ENCODE assay signal across 8 cellular contexts in the genomic region with DNA sequence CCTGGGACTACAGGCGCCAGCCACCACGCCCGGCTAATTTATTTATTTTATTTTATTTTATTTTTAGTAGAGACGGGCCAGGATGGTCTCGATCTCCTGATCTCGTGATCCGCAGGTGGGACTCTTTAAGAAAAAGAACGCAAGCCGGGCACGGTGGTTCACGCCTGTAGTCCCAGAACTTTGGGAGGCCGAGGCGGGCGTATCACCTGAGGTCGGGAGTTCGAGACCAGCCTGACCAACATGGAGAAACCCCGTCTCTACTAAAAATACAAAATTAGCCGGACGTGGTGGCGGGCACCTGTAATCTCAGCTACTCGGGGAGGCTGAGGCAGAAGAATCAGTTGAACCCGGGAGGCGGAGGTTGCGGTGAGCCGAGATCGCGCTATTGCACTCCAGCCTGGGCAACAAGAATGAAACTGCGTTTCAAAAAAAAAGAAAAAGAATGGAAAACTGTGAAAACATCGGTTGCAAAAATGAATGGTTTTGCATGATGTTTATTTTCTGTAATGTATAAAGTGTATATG. TPM values are rescaled to one million over a fixed set of nuclear protein-coding genes. Genes with fewer than 3 reads are reported as not detected.
DNase-seq lines count a peak whose midpoint lies in the region; ATAC-seq and TF ChIP-seq lines count a peak whose summit lies in the region.
"Not testable (repeated sequence)": the region's sequence is repeated elsewhere in the genome, so short reads cannot be mapped to it uniquely, and the experiment has no call there.

No MANE protein-coding gene starts in this region.

- peak overlapping the region in 1 of 2 donors; percentile 16 for H3K27ac Mint-ChIP-seq in T-cell
- peak overlapping the region; percentile 42 for H3K27ac Mint-ChIP-seq in activated naive CD8-positive, alpha-beta T cell treated with anti-CD3 and anti-CD28 coated beads, Interleukin-2, amount 50 U/mL, for 24 hours

- peaks cover 14 to 25% (median 18%) of the 10 kb centered on the region in 3 donors for H3K4me1 Mint-ChIP-seq in T-cell
- peaks cover 23% of the 10 kb centered on the region for H3K4me1 Mint-ChIP-seq in activated naive CD8-positive, alpha-beta T cell treated with anti-CD3 and anti-CD28 coated beads, Interleukin-2, amount 50 U/mL, for 24 hours

- H3K9ac ChIP-seq in HUES48 (ENCODE audit: low read depth, low read length) = not testable (repeated sequence)

- POLR2A ChIA-PET in BJ (lab: Charles Lee); T-cell (lab: Charles Lee): not testable (repeated sequence)

- H3K27ac ChIP-seq in HUES48 (ENCODE audit: low read depth, low read length); neutrophil: not testable (repeated sequence)
- H3K27ac ChIP-seq in epithelial cell of prostate (peak overlapping the region; percentile 60), suprapubic skin (peak overlapping the region; percentile 90)

- ATAC-seq in T-cell (replicated peaks in 1 of 4); activated naive CD8-positive, alpha-beta T cell treated with anti-CD3 and anti-CD28 coated beads, Interleukin-2, amount 50 U/mL, for 24 hours: not testable (repeated sequence)

- WGBS in suprapubic skin = 81% methylated on average over 29 of the region's 29 CpGs

- TF ChIP-seq CTCF in BJ (IDR thresholded peaks at IDR 0.05; ENCODE audit: insufficient read depth, low read depth, low read length); kidney epithelial cell (IDR thresholded peaks at IDR 0.05; ENCODE audit: insufficient read depth, low read length, poor library complexity, severe bottlenecking); neutrophil (IDR thresholded peaks at IDR 0.05); suprapubic skin (IDR thresholded peaks at IDR 0.05): not testable (repeated sequence)

- H3K4me3 ChIP-seq in BJ (ENCODE audit: low read depth, low read length) (peak overlapping the region; percentile 96), HUES48 (ENCODE audit: low read depth, low read length) (peak overlapping the region; percentile 79), kidney epithelial cell (ENCODE audit: low read depth, low read length) (peak overlapping the region; percentile 74), neutrophil (ENCODE audit: low read depth in 1 of 2, low read length in 1 of 2) (peak overlapping the region; percentile 68 to 90), suprapubic skin (peak overlapping the region; percentile 86)

- not testable (repeated sequence) for H3K36me3 Mint-ChIP-seq in T-cell
- H3K36me3 Mint-ChIP-seq in activated naive CD8-positive, alpha-beta T cell treated with anti-CD3 and anti-CD28 coated beads, Interleukin-2, amount 50 U/mL, for 24 hours (ENCODE audit: low read depth) = peaks cover 10% of the 10 kb centered on the region

- peak overlapping the region; percentile 72 to 86 (median 76) for H3K4me3 Mint-ChIP-seq in T-cell
- H3K4me3 Mint-ChIP-seq in activated naive CD8-positive, alpha-beta T cell treated with anti-CD3 and anti-CD28 coated beads, Interleukin-2, amount 50 U/mL, for 24 hours = peak overlapping the region; percentile 79

- H3K36me3 ChIP-seq in BJ (ENCODE audit: control insufficient read depth, insufficient read depth, low read length) (peaks cover 14% of the 10 kb centered on the region), HUES48 (ENCODE audit: control insufficient read depth, insufficient read depth, low read length) (peaks cover 26% of the 10 kb centered on the region), neutrophil (peaks cover 19% of the 10 kb centered on the region), suprapubic skin (peaks cover 17% of the 10 kb centered on the region)
- H3K36me3 ChIP-seq in kidney epithelial cell (ENCODE audit: control insufficient read depth, insufficient read depth, low read length) = not testable (repeated sequence)

- H3K9me3 ChIP-seq in HUES48 (ENCODE audit: control insufficient read depth, insufficient read depth, low read length) = peaks cover 17% of the 10 kb centered on the region
- H3K9me3 ChIP-seq in neutrophil, suprapubic skin: not testable (repeated sequence)

- CTCF ChIA-PET in BJ (lab: Yijun Ruan, JAX) = interaction anchor here (1.1 kb wide), 1 partner anchor 17 kb away, joined by 3 read pairs; no protein-coding TSS in a partner anchor
- CTCF ChIA-PET in T-cell (lab: Charles Lee) = not testable (repeated sequence)

- H3K27me3 ChIP-seq in BJ (ENCODE audit: control insufficient read depth, insufficient read depth, low read length); HUES48 (ENCODE audit: control insufficient read depth, insufficient read depth, low read length); kidney epithelial cell (ENCODE audit: control insufficient read depth, insufficient read depth, low read length); neutrophil; suprapubic skin: not testable (repeated sequence)

- TF ChIP-seq POLR2A in suprapubic skin (IDR thresholded peaks at IDR 0.05) = not testable (repeated sequence)

- H3K27me3 Mint-ChIP-seq in T-cell; activated naive CD8-positive, alpha-beta T cell treated with anti-CD3 and anti-CD28 coated beads, Interleukin-2, amount 50 U/mL, for 24 hours: not testable (repeated sequence)

- H3K4me1 ChIP-seq in HUES48 (ENCODE audit: control insufficient read depth, insufficient read depth, low read length) = not testable (repeated sequence)
- H3K4me1 ChIP-seq in neutrophil (ENCODE audit: control insufficient read depth in 1 of 2, insufficient read depth in 1 of 2, low read depth in 1 of 2, low read length in 1 of 2) (peaks cover 13 to 15% of the 10 kb centered on the region in 2 experiments), suprapubic skin (peaks cover 29% of the 10 kb centered on the region)

- not testable (repeated sequence) for H3K9me3 Mint-ChIP-seq in T-cell; activated naive CD8-positive, alpha-beta T cell treated with anti-CD3 and anti-CD28 coated beads, Interleukin-2, amount 50 U/mL, for 24 hours

- not testable (repeated sequence) for TF ChIP-seq EP300 in suprapubic skin (IDR thresholded peaks at IDR 0.05)

- not testable (repeated sequence) for DNase-seq in BJ (ENCODE audit: low read depth); T-cell; activated naive CD8-positive, alpha-beta T cell treated with anti-CD3 and anti-CD28 coated beads, Interleukin-2, amount 50 U/mL, for 24 hours; epithelial cell of prostate (ENCODE audit: low read depth, low spot score); kidney epithelial cell (ENCODE audit: low read depth); suprapubic skin (ENCODE audit: low spot score in 2 of 2)

RNA-seq across cellular contexts. Expression of a gene that starts 0.9 kb away (rescaled TPM):
- 513 and 672 TPM in 2 replicates for polyA plus RNA-seq in BJ (2011; rRNA removed)
- polyA minus RNA-seq in BJ (2011; rRNA and poly(A)+ RNA removed) = 89.4 and 116 TPM in 2 replicates
- total RNA-seq in T-cell (100 to 1,000 TPM; 236 to 314 (median 297) TPM), kidney epithelial cell (792 and 948 TPM in 2 replicates), suprapubic skin (100 to 1,000 TPM; 236 to 328 (median 311) TPM)

RNA-seq across cellular contexts. Expression of a gene that starts 14.8 kb away (rescaled TPM):
- 0.86 and 1.6 TPM in 2 replicates for polyA plus RNA-seq in BJ (2011; rRNA removed)
- 0.14 and 0.46 TPM in 2 replicates for polyA minus RNA-seq in BJ (2011; rRNA and poly(A)+ RNA removed)
- total RNA-seq in T-cell = 10 to 100 TPM in 1 of 5 donors, 1 to 10 TPM in 4; 3.0 to 10.7 (median 7.1) TPM
- 3.7 and 6.4 TPM in 2 replicates for total RNA-seq in kidney epithelial cell
- total RNA-seq in suprapubic skin = 1 to 10 TPM; 1.3 to 3.9 (median 1.8) TPM

RNA-seq across cellular contexts. Expression of a gene that starts 17.8 kb away (rescaled TPM):
- 116 and 233 TPM in 2 replicates for polyA plus RNA-seq in BJ (2011; rRNA removed)
- 22.3 and 29.8 TPM in 2 replicates for polyA minus RNA-seq in BJ (2011; rRNA and poly(A)+ RNA removed)
- total RNA-seq in T-cell (10 to 100 TPM; 23.3 to 56.8 (median 43.5) TPM), kidney epithelial cell (124 and 129 TPM in 2 replicates), suprapubic skin (10 to 100 TPM; 41.9 to 64.2 (median 46.6) TPM)

RNA-seq across cellular contexts. Expression of a gene that starts 19.4 kb away (rescaled TPM):
- 9.6 and 13.6 TPM in 2 replicates for polyA plus RNA-seq in BJ (2011; rRNA removed)
- polyA minus RNA-seq in BJ (2011; rRNA and poly(A)+ RNA removed) = 8.4 and 11.9 TPM in 2 replicates
- total RNA-seq in T-cell (10 to 100 TPM; 20.9 to 38.7 (median 33.7) TPM), kidney epithelial cell (17.5 and 17.7 TPM in 2 replicates), suprapubic skin (10 to 100 TPM in 2 of 4 donors, 1 to 10 TPM in 2; 8.6 to 16.1 (median 10.5) TPM)

RNA-seq across cellular contexts. Expression of a gene that starts 24.7 kb away (rescaled TPM):
- polyA plus RNA-seq in BJ (2011; rRNA removed) = 0.86 and 1.0 TPM in 2 replicates
- polyA minus RNA-seq in BJ (2011; rRNA and poly(A)+ RNA removed) = 0.19 and 0.21 TPM in 2 replicates
- total RNA-seq in T-cell (1 to 10 TPM; 2.1 to 7.5 (median 5.1) TPM), kidney epithelial cell (0.75 and 0.96 TPM in 2 replicates), suprapubic skin (1 to 10 TPM; 1.6 to 3.1 (median 2.2) TPM)
